ENCODE assay signal across 13 cellular contexts in the genomic region with DNA sequence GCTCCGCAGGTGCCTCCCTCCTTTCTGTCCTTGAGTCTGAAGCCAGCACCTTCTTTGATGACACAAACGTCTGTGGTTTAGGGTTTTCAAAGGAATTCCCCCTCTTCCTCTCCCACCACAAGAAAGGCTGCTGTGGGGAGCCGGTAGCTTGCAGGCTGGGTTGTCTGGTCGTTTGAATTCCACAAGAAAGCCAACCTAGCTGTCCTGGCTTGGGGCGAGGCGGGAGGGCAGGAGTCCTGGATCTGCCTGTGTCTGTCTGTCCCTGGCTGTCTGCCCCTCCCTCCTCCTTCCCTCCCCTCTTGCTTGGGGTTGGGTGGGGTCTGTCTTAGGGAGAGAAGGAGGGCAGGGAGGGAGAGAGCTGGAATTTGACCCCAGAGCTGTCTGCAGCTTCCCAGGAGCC.
A peak's percentile ranks its signal among the peaks of the same experiment; 100 is the strongest.
DNase-seq lines count a peak whose midpoint lies in the region; ATAC-seq lines count a peak whose summit lies in the region.
"Had no signal": no experiment of that assay in that cellular context is flagged by ENCODE, and none has a peak within 500 bp of the region (broad histone marks: within the 10 kb centered on the region; RNA-seq: fewer than 3 reads in every experiment).

No MANE protein-coding gene starts in this region.

- H3K36me3 Mint-ChIP-seq in activated naive CD8-positive, alpha-beta T cell treated with anti-CD3 and anti-CD28 coated beads, Interleukin-2, amount 50 U/mL, for 24 hours (ENCODE audit: low read depth) = no peaks in the 10 kb centered on the region
- H3K36me3 Mint-ChIP-seq: naive thymus-derived CD8-positive, alpha-beta T cell had no signal

- peaks cover 24% of the 10 kb centered on the region for H3K27me3 Mint-ChIP-seq in activated naive CD8-positive, alpha-beta T cell treated with anti-CD3 and anti-CD28 coated beads, Interleukin-2, amount 50 U/mL, for 24 hours

- H3K27ac Mint-ChIP-seq in activated naive CD8-positive, alpha-beta T cell treated with anti-CD3 and anti-CD28 coated beads, Interleukin-2, amount 50 U/mL, for 24 hours = no peak overlapping the region
- H3K27ac Mint-ChIP-seq: naive thymus-derived CD8-positive, alpha-beta T cell had no signal

- no peaks in the 10 kb centered on the region for H3K9me3 Mint-ChIP-seq in activated naive CD8-positive, alpha-beta T cell treated with anti-CD3 and anti-CD28 coated beads, Interleukin-2, amount 50 U/mL, for 24 hours

- DNase-seq in HK-2 (ENCODE audit: unreplicated experiment) (peak; percentile 29), kidney tubule cell (ENCODE audit: low spot score) (peak; percentile 48), CD1c-positive myeloid dendritic cell (ENCODE audit: extremely low spot score) (no peak), NCI-H2029 treated with DMSO at 0.1 percent for 48 hours (lab: John Stamatoyannopoulos, UW) (no peak), HUDEP-2 (lab: John Stamatoyannopoulos, UW; ENCODE audit: unreplicated experiment in 76 of 76) (no peak)
- peak; percentile 2 for DNase-seq in activated naive CD8-positive, alpha-beta T cell treated with anti-CD3 and anti-CD28 coated beads, Interleukin-2, amount 50 U/mL, for 24 hours
- DNase-seq in stimulated activated naive CD8-positive, alpha-beta T cell treated with anti-CD3 and anti-CD28 coated beads, Interleukin-15, Interleukin-2, amounts not matched to agents 100 U/mL and 50 U/mL, for 24 hours = peak; percentile 3
- DNase-seq: activated effector memory CD4-positive, alpha-beta T cell treated with Interleukin-2 at 50 U/mL for 16 hours; aorta; left ventricle myocardium inferior; NCI-H1092; substantia nigra had no signal

- H3K4me1 Mint-ChIP-seq in activated naive CD8-positive, alpha-beta T cell treated with anti-CD3 and anti-CD28 coated beads, Interleukin-2, amount 50 U/mL, for 24 hours = peaks cover 2% of the 10 kb centered on the region

- H3K4me3 Mint-ChIP-seq in activated naive CD8-positive, alpha-beta T cell treated with anti-CD3 and anti-CD28 coated beads, Interleukin-2, amount 50 U/mL, for 24 hours = no peak overlapping the region
- H3K4me3 Mint-ChIP-seq: naive thymus-derived CD8-positive, alpha-beta T cell had no signal

- ATAC-seq in activated naive CD8-positive, alpha-beta T cell treated with anti-CD3 and anti-CD28 coated beads, Interleukin-2, amount 50 U/mL, for 24 hours = peak; percentile 15
- no peak for ATAC-seq in stimulated activated naive CD8-positive, alpha-beta T cell treated with anti-CD3 and anti-CD28 coated beads, Interleukin-15, Interleukin-2, amounts not matched to agents 100 U/mL and 50 U/mL, for 24 hours
- ATAC-seq: naive thymus-derived CD8-positive, alpha-beta T cell had no signal

Comparison
In these comparisons a context has a peak if more than half of its experiments do, and no peak if none do; other contexts are left out.
1. DNase-seq: peak in HK-2 (single experiment), activated naive CD8-positive, alpha-beta T cell treated with anti-CD3 and anti-CD28 coated beads, Interleukin-2, amount 50 U/mL, for 24 hours (single experiment), kidney tubule cell (single experiment) and stimulated activated naive CD8-positive, alpha-beta T cell treated with anti-CD3 and anti-CD28 coated beads, Interleukin-15, Interleukin-2, amounts not matched to agents 100 U/mL and 50 U/mL, for 24 hours (single experiment); none in CD1c-positive myeloid dendritic cell (single experiment), NCI-H2029 treated with DMSO at 0.1 percent for 48 hours (single experiment) and HUDEP-2 (0 of 76).